In the genomic region with DNA sequence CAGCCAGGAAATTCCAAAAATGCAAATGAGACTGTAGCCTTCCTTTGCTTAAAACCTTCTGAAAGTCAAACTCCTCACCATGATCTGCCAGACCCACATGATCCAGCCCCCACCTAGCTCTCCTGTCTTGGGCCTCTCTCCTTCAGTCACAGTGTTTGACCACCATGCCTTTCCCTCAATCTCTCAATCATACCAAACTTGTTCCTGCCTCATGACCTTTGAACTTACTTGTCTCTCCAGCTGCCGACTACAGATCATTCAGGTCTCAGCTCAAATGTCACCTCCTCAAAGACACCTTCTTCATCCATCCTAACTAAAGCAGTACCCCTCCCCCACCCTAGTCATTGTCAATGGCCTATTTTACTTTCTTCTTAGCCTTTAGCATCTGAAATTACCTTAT, we compare ENCODE assay signal across 23 cellular contexts. TPM values are rescaled to one million over a fixed set of nuclear protein-coding genes. Genes with fewer than 3 reads are reported as not detected.
DNase-seq lines count a peak whose midpoint lies in the region; ATAC-seq and TF ChIP-seq lines count a peak whose summit lies in the region.
"Had no signal": no experiment of that assay in that cellular context is flagged by ENCODE, and none has a peak within 500 bp of the region (broad histone marks: within the 10 kb centered on the region; RNA-seq: fewer than 3 reads in every experiment).

No MANE protein-coding gene starts in this region.

- no peak overlapping the region for H3K4me3 ChIP-seq in IMR-90 (ENCODE audit: insufficient read depth, low read depth, low read length)
- no peak overlapping the region for H3K4me3 ChIP-seq in hepatocyte
- H3K4me3 ChIP-seq in Karpas-422 (ENCODE audit: low read length): no peak overlapping the region
- H3K4me3 ChIP-seq: BLaER1, MG63 had no signal

- no peak for TF ChIP-seq RAD21 in IMR-90 (IDR thresholded peaks at IDR 0.05; ENCODE audit: low read length)

- no peak overlapping the region for H3K18ac ChIP-seq in IMR-90 (ENCODE audit: low read depth, low read length)

- H4K8ac ChIP-seq in IMR-90 (ENCODE audit: low read depth in 2 of 2, low read length in 2 of 2): no peak overlapping the region

- no peak overlapping the region for H2BK120ac ChIP-seq in IMR-90 (ENCODE audit: low read depth, low read length)

- TF ChIP-seq POLR2A in IMR-90 (IDR thresholded peaks at IDR 0.05; ENCODE audit: low read depth, low read length): no peak

- no peak overlapping the region for H2BK15ac ChIP-seq in IMR-90 (ENCODE audit: low read depth, low read length)

- H4K91ac ChIP-seq in IMR-90 (ENCODE audit: insufficient read depth, low read depth, low read length): no peak overlapping the region

- no peak overlapping the region for H3K23ac ChIP-seq in IMR-90 (ENCODE audit: low read depth, low read length)

- H3K27ac ChIP-seq in IMR-90 (ENCODE audit: insufficient read depth, low read length): no peak overlapping the region
- H3K27ac ChIP-seq in hepatocyte: peak overlapping the region; percentile 93
- H3K27ac ChIP-seq in Karpas-422 (ENCODE audit: low read length): no peak overlapping the region
- H3K27ac ChIP-seq: BLaER1, HL-60 had no signal

- WGBS in IMR-90 (ENCODE audit: extremely low coverage in 2 of 2, insufficient read length in 1 of 2), 2 experiments: no CpG with 5 or more reads among the region's 1 CpG
- 13% methylated on average over 1 of the region's 1 CpG for WGBS in hepatocyte (ENCODE audit: low lambda C conversion rate, missing lambda C conversion rate)

- no peaks in the 10 kb centered on the region for H3K27me3 ChIP-seq in IMR-90 (ENCODE audit: control insufficient read depth, insufficient read depth, low read length)
- H3K27me3 ChIP-seq in hepatocyte: no peaks in the 10 kb centered on the region
- no peaks in the 10 kb centered on the region for H3K27me3 ChIP-seq in Karpas-422 (ENCODE audit: low read length)
- H3K27me3 ChIP-seq: BLaER1, MG63 had no signal

- 0 out of 2 replicates have a peak, but pooled peaks cover 1% of the 10 kb centered on the region for H3K4me1 ChIP-seq in IMR-90 (ENCODE audit: control insufficient read depth, insufficient read depth, low read length)
- peaks cover 48% of the 10 kb centered on the region for H3K4me1 ChIP-seq in hepatocyte (ENCODE audit: insufficient read depth)
- peaks cover 10% of the 10 kb centered on the region for H3K4me1 ChIP-seq in Karpas-422 (ENCODE audit: low read length)

- H3K79me2 ChIP-seq in hepatocyte (peaks cover 40% of the 10 kb centered on the region), Karpas-422 (ENCODE audit: low read length) (no peaks in the 10 kb centered on the region)

- DNase-seq in NCI-H82 (lab: John Stamatoyannopoulos, UW): peak; percentile 9
- DNase-seq in NCI-H82 treated with DMSO at 0.1 percent for 48 hours (lab: John Stamatoyannopoulos, UW; ENCODE audit: unreplicated experiment): no peak
- DNase-seq in IMR-90: no peak
- DNase-seq in hepatocyte (ENCODE audit: low spot score): no peak
- no peak for DNase-seq in COLO829 (ENCODE audit: low spot score)
- DNase-seq in Karpas-422: no peak
- DNase-seq in SHP77 (lab: John Stamatoyannopoulos, UW): no peak
- DNase-seq: CD4-positive, alpha-beta memory T cell; DMS79; GDM1; H9; Kasumi-1; MG63; NCI-H1048; NCI-H1436; NCI-H1930; NCI-H2171; NCI-H446; NCI-H526 treated with DMSO at 0.1 percent for 48 hours; SHP77 treated with DMSO at 0.1 percent for 48 hours had no signal

- BruUV-seq in IMR-90 (replicated peaks; lab: Mats Ljungman, UMichigan): no TSS peak

- H3K79me1 ChIP-seq in IMR-90 (ENCODE audit: low read depth in 1 of 2, low read length in 2 of 2): no peaks in the 10 kb centered on the region

- H2BK20ac ChIP-seq in IMR-90 (ENCODE audit: low read depth, low read length): no peak overlapping the region; the same call in 1 of the 2 replicates

- H4K20me1 ChIP-seq in IMR-90 (ENCODE audit: insufficient read depth, low read length): no peaks in the 10 kb centered on the region
- H4K20me1 ChIP-seq in hepatocyte (ENCODE audit: insufficient read depth, poor library complexity, severe bottlenecking): no peaks in the 10 kb centered on the region
- H4K20me1 ChIP-seq in Karpas-422 (ENCODE audit: insufficient read depth, low read depth, low read length): no peaks in the 10 kb centered on the region
- H4K20me1 ChIP-seq: BLaER1 had no signal

- H3K36me3 ChIP-seq in IMR-90 (ENCODE audit: control insufficient read depth, insufficient read depth, low read length) (no peaks in the 10 kb centered on the region), hepatocyte (replicated peaks; ENCODE audit: insufficient read depth, low read depth) (no peaks in the 10 kb centered on the region), Karpas-422 (ENCODE audit: insufficient read depth, low read length) (no peaks in the 10 kb centered on the region)
- H3K36me3 ChIP-seq: BLaER1, MG63 had no signal

- intact Hi-C loops in IMR-90 (cut with micrococcal nuclease): no loop called here

- H3K4me2 ChIP-seq in IMR-90 (ENCODE audit: low read depth, low read length): no peak overlapping the region
- H3K4me2 ChIP-seq in hepatocyte: peak overlapping the region; percentile 69
- no peak overlapping the region for H3K4me2 ChIP-seq in Karpas-422 (ENCODE audit: low read depth, low read length, poor library complexity, severe bottlenecking)
- H3K4me2 ChIP-seq: BLaER1 had no signal

- H3K9me2 ChIP-seq in hepatocyte (replicated peaks; ENCODE audit: insufficient read depth): no peaks in the 10 kb centered on the region
- no peaks in the 10 kb centered on the region for H3K9me2 ChIP-seq in Karpas-422 (replicated peaks; ENCODE audit: insufficient read depth, low read length)

- H3K4ac ChIP-seq in IMR-90 (ENCODE audit: low read depth, low read length): no peak overlapping the region

- TF ChIP-seq CTCF in IMR-90 (conservative IDR thresholded peaks at IDR 0.05; ENCODE audit: low read depth, low read length) (no peak), hepatocyte (IDR thresholded peaks at IDR 0.05; ENCODE audit: poor library complexity) (no peak)

- 0 out of 2 replicates have a peak overlapping the region, but pooled peaks have one; percentile 21 for H2AK5ac ChIP-seq in IMR-90 (ENCODE audit: low read depth, low read length)

- dilution Hi-C loops in IMR-90 (cut with HindIII; ENCODE audit: low sequenced_read_pairs, unreplicated experiment): no loop called here

- H3K9me3 ChIP-seq in IMR-90 (ENCODE audit: control insufficient read depth, insufficient read depth, low read length) (no peaks in the 10 kb centered on the region), hepatocyte (ENCODE audit: low read depth) (no peaks in the 10 kb centered on the region), Karpas-422 (ENCODE audit: low read length) (no peaks in the 10 kb centered on the region)
- H3K9me3 ChIP-seq: BLaER1, MG63 had no signal

- H3K14ac ChIP-seq in IMR-90 (replicated peaks; ENCODE audit: low read depth, low read length): no peak overlapping the region

- no peak overlapping the region for H2BK5ac ChIP-seq in IMR-90 (ENCODE audit: low read depth, low read length, poor library complexity, severe bottlenecking)

- ATAC-seq in IMR-90 (ENCODE audit: low read depth): no peak
- ATAC-seq: SK-N-SH treated with all-trans-retinoic acid at 6 μM for 48 hours had no signal

- no peak overlapping the region for H3K56ac ChIP-seq in IMR-90 (ENCODE audit: extremely low read depth, insufficient read depth, low read length)

- in situ Hi-C loops in IMR-90 (cut with MboI; ENCODE audit: low sequenced_read_pairs): no loop called here

- POLR2A ChIA-PET in IMR-90 (lab: Charles Lee; ENCODE audit: unreplicated experiment): no interaction called here

- H2AFZ ChIP-seq in IMR-90 (replicated peaks; ENCODE audit: low read length, poor library complexity) (no peak overlapping the region), hepatocyte (no peak overlapping the region), Karpas-422 (ENCODE audit: low read length) (no peak overlapping the region)

- no peaks in the 10 kb centered on the region; the same call in 1 of the 2 replicates for H3K9me1 ChIP-seq in IMR-90 (ENCODE audit: insufficient read depth, low read length)

- no peak overlapping the region for H4K5ac ChIP-seq in IMR-90 (ENCODE audit: low read depth, low read length)

- no peak overlapping the region for H2AK9ac ChIP-seq in IMR-90 (replicated peaks; ENCODE audit: low read depth, low read length, poor library complexity)

- CTCF ChIA-PET in IMR-90 (lab: Yijun Ruan, JAX): no interaction called here

- H3K9ac ChIP-seq in IMR-90 (ENCODE audit: low read depth, low read length) (no peak overlapping the region), Karpas-422 (ENCODE audit: low read length) (no peak overlapping the region)
- H3K9ac ChIP-seq: BLaER1 had no signal

TF ChIP-seq in IMR-90, 13 proteins besides CTCF, POLR2A, EP300 and RAD21 (continues in another document):
- TF ChIP-seq FOS (IDR thresholded peaks at IDR 0.05; ENCODE audit: low read depth, low read length) (no peak), MAZ (IDR thresholded peaks at IDR 0.05; ENCODE audit: borderline replicate concordance, low read depth, low read length) (no peak), MXI1 (IDR thresholded peaks at IDR 0.05; ENCODE audit: borderline replicate concordance, low read depth, low read length) (no peak), CEBPB (IDR thresholded peaks at IDR 0.05; ENCODE audit: low read depth, low read length) (no peak), MAFK (IDR thresholded peaks at IDR 0.05; ENCODE audit: low read depth, low read length) (no peak), RCOR1 (IDR thresholded peaks at IDR 0.05; ENCODE audit: insufficient replicate concordance, low read length) (no peak), BHLHE40 (IDR thresholded peaks at IDR 0.05; ENCODE audit: low read depth, low read length) (no peak), SMC3 (IDR thresholded peaks at IDR 0.05; ENCODE audit: low read depth, low read length) (no peak)
- TF ChIP-seq, protein P1, sequence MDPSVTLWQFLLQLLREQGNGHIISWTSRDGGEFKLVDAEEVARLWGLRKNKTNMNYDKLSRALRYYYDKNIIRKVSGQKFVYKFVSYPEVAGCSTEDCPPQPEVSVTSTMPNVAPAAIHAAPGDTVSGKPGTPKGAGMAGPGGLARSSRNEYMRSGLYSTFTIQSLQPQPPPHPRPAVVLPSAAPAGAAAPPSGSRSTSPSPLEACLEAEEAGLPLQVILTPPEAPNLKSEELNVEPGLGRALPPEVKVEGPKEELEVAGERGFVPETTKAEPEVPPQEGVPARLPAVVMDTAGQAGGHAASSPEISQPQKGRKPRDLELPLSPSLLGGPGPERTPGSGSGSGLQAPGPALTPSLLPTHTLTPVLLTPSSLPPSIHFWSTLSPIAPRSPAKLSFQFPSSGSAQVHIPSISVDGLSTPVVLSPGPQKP (IDR thresholded peaks at IDR 0.05; ENCODE audit: borderline replicate concordance, low read depth, low read length): no peak

RNA-seq across cellular contexts. Expression of gene ADD3, which starts 9.3 kb away (rescaled TPM):
- total RNA-seq in IMR-90 (2012; rRNA removed) (137 and 212 TPM in 2 replicates), hepatocyte (206 and 216 TPM in 2 replicates)
- polyA plus RNA-seq in IMR-90 (2012; rRNA removed) (138 and 153 TPM in 2 replicates), hepatocyte (83.2 and 88.6 TPM in 2 replicates)
- 10.8 and 15.8 TPM in 2 replicates for polyA plus RNA-seq in IMR-90 (2012; cell fraction: cytosol; rRNA removed)
- polyA plus RNA-seq in IMR-90 (2012; cell fraction: nucleus; rRNA removed; ENCODE audit: low replicate concordance): 20.6 and 239 TPM in 2 replicates
- total RNA-seq in Karpas-422 (2014; rRNA removed; shearing (Covaris generic); ENCODE audit: low replicate concordance): 15.4 and 16.5 TPM in 2 replicates
